8 cellular contexts compared by ENCODE assay signal in genomic region chr6:27478706-27479318, GRCh38. TPM values are rescaled to one million over a fixed set of nuclear protein-coding genes. Genes with fewer than 3 reads are reported as not detected.
DNase-seq lines count a peak whose midpoint lies in the region; ATAC-seq and TF ChIP-seq lines count a peak whose summit lies in the region.

No MANE protein-coding gene starts in this region.

- peak overlapping the region; percentile 86 for H3K9ac ChIP-seq in parathyroid adenoma

- peak; percentile 29 to 73 for TF ChIP-seq EP300 in tibial nerve (IDR thresholded peaks at IDR 0.05)

- intact Hi-C loops in Right ventricle myocardium inferior (cut with DNase I) = loop anchor here (2.0 to 10.0 kb wide), 7 partner anchors 24 to 1452 kb away; partner anchors contain the start of gene HMGN4

- no peaks in the 10 kb centered on the region for H3K79me2 ChIP-seq in parathyroid adenoma

- peak overlapping the region; percentile 99 for H2AFZ ChIP-seq in parathyroid adenoma

- H3K4me1 ChIP-seq in parathyroid adenoma = no peaks in the 10 kb centered on the region
- peaks cover 0 to 20% (median 8%) of the 10 kb centered on the region in 4 donors for H3K4me1 ChIP-seq in tibial nerve

- H3K27me3 ChIP-seq in parathyroid adenoma (ENCODE audit: control insufficient read depth, insufficient read depth, low read length) = no peaks in the 10 kb centered on the region
- H3K27me3 ChIP-seq in tibial nerve = no peaks in the 10 kb centered on the region

- no peak overlapping the region for H3K27ac Mint-ChIP-seq in HFFc6

- 1% methylated on average over 28 of the region's 28 CpGs for WGBS in tibial nerve, 2 donors

- peak overlapping the region; percentile 82 for H3K4me2 ChIP-seq in parathyroid adenoma (ENCODE audit: low read length)

- H3K4me3 Mint-ChIP-seq in HFFc6 = no peak overlapping the region

- no peaks in the 10 kb centered on the region for H3K4me1 Mint-ChIP-seq in HFFc6 (ENCODE audit: low read depth)

- peak overlapping the region; percentile 98 for H3K27ac ChIP-seq in parathyroid adenoma
- H3K27ac ChIP-seq in tibial nerve = peak overlapping the region; percentile 88 to 97 (median 97)

- no peaks in the 10 kb centered on the region for H3K36me3 Mint-ChIP-seq in HFFc6 (ENCODE audit: low read depth)

- H3K27me3 Mint-ChIP-seq in HFFc6 (ENCODE audit: insufficient read depth) = no peaks in the 10 kb centered on the region; the same call in 1 of the 2 replicates

- H3K9me3 Mint-ChIP-seq in HFFc6 = no peaks in the 10 kb centered on the region

- ATAC-seq in SK-N-SH treated with all-trans-retinoic acid at 6 μM for 48 hours = peak; percentile 90
- peak; percentile 95 for ATAC-seq in Right ventricle myocardium inferior

- H3K36me3 ChIP-seq in parathyroid adenoma (ENCODE audit: control insufficient read depth, insufficient read depth, low read length) = no peaks in the 10 kb centered on the region
- no peaks in the 10 kb centered on the region for H3K36me3 ChIP-seq in tibial nerve

- no peaks in the 10 kb centered on the region for H3K9me3 ChIP-seq in parathyroid adenoma (ENCODE audit: control insufficient read depth, low read length)
- H3K9me3 ChIP-seq in tibial nerve = no peaks in the 10 kb centered on the region

- no peak for TF ChIP-seq POLR2A in tibial nerve (IDR thresholded peaks at IDR 0.05)

- TF ChIP-seq CTCF in HFFc6 (IDR thresholded peaks at IDR 0.05) (no peak), parathyroid adenoma (IDR thresholded peaks at IDR 0.05) (peak; percentile 13), tibial nerve (IDR thresholded peaks at IDR 0.05) (no peak)

- H3K4me3 ChIP-seq in parathyroid adenoma (ENCODE audit: low read depth, low read length) (peak overlapping the region; percentile 86), tibial nerve (peak overlapping the region; percentile 56 to 74 (median 68))

- DNase-seq in GF-D8 (lab: John Stamatoyannopoulos, UW) = peak; percentile 72
- DNase-seq in HFFc6 = peak; percentile 95
- peak; percentile 90 for DNase-seq in MV-4-11 (lab: John Stamatoyannopoulos, UW)
- peak; percentile 72 for DNase-seq in activated naive CD8-positive, alpha-beta T cell treated with anti-CD3 and anti-CD28 coated beads, Interleukin-2, amount 50 U/mL, for 16 hours (ENCODE audit: low read depth, low spot score)
- peak; percentile 91 for DNase-seq in Right ventricle myocardium inferior (ENCODE audit: missing footprints)
- peak; percentile 93 to 99 for DNase-seq in tibial nerve (ENCODE audit: low spot score in 2 of 2)

TF ChIP-seq in SK-N-SH treated with all-trans-retinoic acid at 6 μM for 48 hours, 23 proteins besides CTCF, POLR2A, EP300 and RAD21:
- TF ChIP-seq BACH2 (CRISPR knock-in tag; IDR thresholded peaks at IDR 0.05; ENCODE audit: borderline replicate concordance) = no peak
- TF ChIP-seq TSHZ2 (CRISPR knock-in tag; IDR thresholded peaks at IDR 0.05) = no peak
- no peak for TF ChIP-seq ISL1 (CRISPR knock-in tag; IDR thresholded peaks at IDR 0.05)
- no peak for TF ChIP-seq ZNF70 (CRISPR knock-in tag; IDR thresholded peaks at IDR 0.05)
- no peak for TF ChIP-seq POU6F1 (CRISPR knock-in tag; IDR thresholded peaks at IDR 0.05; ENCODE audit: borderline replicate concordance, low read depth)
- no peak for TF ChIP-seq ESRRG (CRISPR knock-in tag; IDR thresholded peaks at IDR 0.05)
- TF ChIP-seq, protein P1, sequence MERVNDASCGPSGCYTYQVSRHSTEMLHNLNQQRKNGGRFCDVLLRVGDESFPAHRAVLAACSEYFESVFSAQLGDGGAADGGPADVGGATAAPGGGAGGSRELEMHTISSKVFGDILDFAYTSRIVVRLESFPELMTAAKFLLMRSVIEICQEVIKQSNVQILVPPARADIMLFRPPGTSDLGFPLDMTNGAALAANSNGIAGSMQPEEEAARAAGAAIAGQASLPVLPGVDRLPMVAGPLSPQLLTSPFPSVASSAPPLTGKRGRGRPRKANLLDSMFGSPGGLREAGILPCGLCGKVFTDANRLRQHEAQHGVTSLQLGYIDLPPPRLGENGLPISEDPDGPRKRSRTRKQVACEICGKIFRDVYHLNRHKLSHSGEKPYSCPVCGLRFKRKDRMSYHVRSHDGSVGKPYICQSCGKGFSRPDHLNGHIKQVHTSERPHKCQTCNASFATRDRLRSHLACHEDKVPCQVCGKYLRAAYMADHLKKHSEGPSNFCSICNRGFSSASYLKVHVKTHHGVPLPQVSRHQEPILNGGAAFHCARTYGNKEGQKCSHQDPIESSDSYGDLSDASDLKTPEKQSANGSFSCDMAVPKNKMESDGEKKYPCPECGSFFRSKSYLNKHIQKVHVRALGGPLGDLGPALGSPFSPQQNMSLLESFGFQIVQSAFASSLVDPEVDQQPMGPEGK (CRISPR knock-in tag; IDR thresholded peaks at IDR 0.05; ENCODE audit: borderline replicate concordance) = no peak
- TF ChIP-seq TCF4 (CRISPR knock-in tag; IDR thresholded peaks at IDR 0.05; ENCODE audit: borderline replicate concordance) = no peak
- TF ChIP-seq, protein P2, sequence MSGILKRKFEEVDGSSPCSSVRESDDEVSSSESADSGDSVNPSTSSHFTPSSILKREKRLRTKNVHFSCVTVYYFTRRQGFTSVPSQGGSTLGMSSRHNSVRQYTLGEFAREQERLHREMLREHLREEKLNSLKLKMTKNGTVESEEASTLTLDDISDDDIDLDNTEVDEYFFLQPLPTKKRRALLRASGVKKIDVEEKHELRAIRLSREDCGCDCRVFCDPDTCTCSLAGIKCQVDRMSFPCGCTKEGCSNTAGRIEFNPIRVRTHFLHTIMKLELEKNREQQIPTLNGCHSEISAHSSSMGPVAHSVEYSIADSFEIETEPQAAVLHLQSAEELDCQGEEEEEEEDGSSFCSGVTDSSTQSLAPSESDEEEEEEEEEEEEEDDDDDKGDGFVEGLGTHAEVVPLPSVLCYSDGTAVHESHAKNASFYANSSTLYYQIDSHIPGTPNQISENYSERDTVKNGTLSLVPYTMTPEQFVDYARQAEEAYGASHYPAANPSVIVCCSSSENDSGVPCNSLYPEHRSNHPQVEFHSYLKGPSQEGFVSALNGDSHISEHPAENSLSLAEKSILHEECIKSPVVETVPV (CRISPR knock-in tag; IDR thresholded peaks at IDR 0.05) = no peak
- no peak for TF ChIP-seq ZNF565 (CRISPR knock-in tag; conservative IDR thresholded peaks at IDR 0.05; ENCODE audit: low read depth)
TF ChIP-seq in SK-N-SH treated with all-trans-retinoic acid at 6 μM for 48 hours: peak in this region for 0.

RNA-seq across cellular contexts. Expression of gene ZNF184, which starts 5.9 kb away (rescaled TPM):
- 1 to 10 TPM; 3.8 to 5.2 (median 4.1) TPM for total RNA-seq in HFFc6 (2021; fragmentation: NEBNext Ultra II Directional; extraction: Animal tissue kit (Norgen Biotek cat#: 25700))
- total RNA-seq in Right ventricle myocardium inferior = 4.2 TPM
- 10 to 100 TPM in 2 of 4 donors, 1 to 10 TPM in 2; 6.1 to 10.7 (median 8.9) TPM for total RNA-seq in tibial nerve

Comparison
In these comparisons a context has a peak if more than half of its experiments do, and no peak if none do; other contexts are left out.
1. Peak in every context shown above with its lines: DNase-seq, ATAC-seq, H3K4me3 ChIP-seq and H3K27ac ChIP-seq.